In genomic region chr22:22928666-22929380, GRCh38 we compare ENCODE assay signal across 9 cellular contexts. TPM values are rescaled to one million over a fixed set of nuclear protein-coding genes. Genes with fewer than 3 reads are reported as not detected.
DNase-seq lines count a peak whose midpoint lies in the region; ATAC-seq and TF ChIP-seq lines count a peak whose summit lies in the region.
"Had no signal": no experiment of that assay in that cellular context is flagged by ENCODE, and none has a peak within 500 bp of the region (broad histone marks: within the 10 kb centered on the region; RNA-seq: fewer than 3 reads in every experiment).

No MANE protein-coding gene starts in this region.

- H3K79me2 ChIP-seq in HCT116 (ENCODE audit: insufficient read depth, low read length) (no peaks in the 10 kb centered on the region), MM.1S (ENCODE audit: low read length) (peaks cover 55% of the 10 kb centered on the region)

- RAD21 ChIA-PET in HCT116 (lab: Charles Lee; ENCODE audit: low non-redundant PET in 1 of 2, low total read pairs in 2 of 2, uncharacterized antibody in 2 of 2, unreplicated experiment in 2 of 2), result no interaction called here

- TF ChIP-seq POLR2A in HCT116 (IDR thresholded peaks at IDR 0.05; ENCODE audit: borderline replicate concordance, extremely low read depth, insufficient read depth, insufficient read length), result no peak

- CTCF ChIA-PET in HCT116 (lab: Charles Lee), result interaction anchor here (1.2 kb wide), 1 partner anchor 52 kb away, joined by 3 read pairs; no protein-coding TSS in a partner anchor

- H3K27ac ChIP-seq in HCT116 (ENCODE audit: low read depth, low read length) (no peak overlapping the region), MM.1S (ENCODE audit: low read length) (peak overlapping the region; percentile 99)
- H3K27ac ChIP-seq: 22Rv1 had no signal

- peaks cover 23% of the 10 kb centered on the region for H3K4me1 Mint-ChIP-seq in activated T-helper 2 cell treated with anti-CD3 and anti-CD28 coated beads, Interferon-gamma antibody, Interleukin-2, Interleukin-4, amounts not matched to agents 10 μg/mL and 5 μg/mL and 100 μg/mL, durations not matched to agents 14 hours and 24 hours and 36 hours (ENCODE audit: low read depth)
- peaks cover 80 to 100% (median 99%) of the 10 kb centered on the region in 3 donors for H3K4me1 Mint-ChIP-seq in naive B cell

- H3F3A ChIP-seq in MM.1S (ENCODE audit: insufficient read depth, low read length), result peaks cover 50% of the 10 kb centered on the region

- H3K27me3 ChIP-seq in HCT116 (ENCODE audit: insufficient read depth, low read length) (no peaks in the 10 kb centered on the region), MM.1S (replicated peaks; ENCODE audit: insufficient read depth, low read length) (no peaks in the 10 kb centered on the region)

- H3K36me3 ChIP-seq in HCT116 (ENCODE audit: control insufficient read depth in 1 of 2, insufficient read depth in 2 of 2, low read length in 2 of 2), result no peaks in the 10 kb centered on the region
- H3K36me3 ChIP-seq in MM.1S (replicated peaks; ENCODE audit: insufficient read depth, low read length), result no peaks in the 10 kb centered on the region

- no peak overlapping the region for H3K4me3 Mint-ChIP-seq in activated T-helper 2 cell treated with anti-CD3 and anti-CD28 coated beads, Interferon-gamma antibody, Interleukin-2, Interleukin-4, amounts not matched to agents 10 μg/mL and 5 μg/mL and 100 μg/mL, durations not matched to agents 14 hours and 24 hours and 36 hours (ENCODE audit: low read depth)
- peak overlapping the region; percentile 31 to 90 (median 84) for H3K4me3 Mint-ChIP-seq in naive B cell

- peak overlapping the region; percentile 53 for H3K4me2 ChIP-seq in HCT116 (ENCODE audit: low read length)
- peak overlapping the region; percentile 76 for H3K4me2 ChIP-seq in MM.1S (ENCODE audit: low read depth, low read length)

- TF ChIP-seq CTCF in HCT116 (IDR thresholded peaks at IDR 0.05 in 2 of 3, conservative IDR thresholded peaks at IDR 0.05 in 1 of 3; ENCODE audit: borderline replicate concordance in 1 of 3, insufficient read depth in 1 of 3, low read depth in 2 of 3, low read length in 2 of 3) (no peak), MM.1S (IDR thresholded peaks at IDR 0.05; ENCODE audit: low read length) (no peak)

- no peaks in the 10 kb centered on the region for H3K9me3 Mint-ChIP-seq in activated T-helper 2 cell treated with anti-CD3 and anti-CD28 coated beads, Interferon-gamma antibody, Interleukin-2, Interleukin-4, amounts not matched to agents 10 μg/mL and 5 μg/mL and 100 μg/mL, durations not matched to agents 14 hours and 24 hours and 36 hours
- H3K9me3 Mint-ChIP-seq in naive B cell, result no peaks in the 10 kb centered on the region

- peak; percentile 67 for DNase-seq in NK-92 treated with Interleukin-12 subunit alpha and Interleukin-12 subunit beta, amount 100 ng/mL, for 24 hours (lab: John Stamatoyannopoulos, UW)
- DNase-seq in NK-92 (lab: John Stamatoyannopoulos, UW; ENCODE audit: unreplicated experiment) (no peak), HCT116 (ENCODE audit: low read depth, low spot score) (no peak), MM.1S (peak; percentile 100), naive B cell (peak; percentile 97), middle frontal gyrus (ENCODE audit: extremely low spot score, low spot score) (no peak), T1000 (lab: John Stamatoyannopoulos, UW) (no peak)
- peak; percentile 72 for DNase-seq in activated T-helper 2 cell treated with anti-CD3 and anti-CD28 coated beads, Interferon-gamma antibody, Interleukin-2, Interleukin-4, amounts not matched to agents 10 μg/mL and 5 μg/mL and 100 μg/mL, durations not matched to agents 14 hours and 24 hours and 36 hours (ENCODE audit: low spot score)

- BruUV-seq in HCT116 (replicated peaks; lab: Mats Ljungman, UMichigan), result no TSS peak

- intact Hi-C loops in HCT116 (cut with micrococcal nuclease), result no loop called here
- intact Hi-C loops in activated T-helper 2 cell treated with anti-CD3 and anti-CD28 coated beads, Interferon-gamma antibody, Interleukin-2, Interleukin-4, amounts not matched to agents 10 μg/mL and 5 μg/mL and 100 μg/mL, durations not matched to agents 14 hours and 24 hours and 36 hours (cut with micrococcal nuclease), result no loop called here

- H3K4me3 ChIP-seq in HCT116 (replicated peaks in 1 of 2; ENCODE audit: low read depth in 1 of 2, low read length in 2 of 2) (no peak overlapping the region), MM.1S (ENCODE audit: low read length) (peak overlapping the region; percentile 31; the same call in 1 of the 2 replicates)

- H4K20me1 ChIP-seq in HCT116 (ENCODE audit: insufficient read depth) (no peaks in the 10 kb centered on the region), MM.1S (ENCODE audit: insufficient read depth, low read length) (no peaks in the 10 kb centered on the region)

- ATAC-seq in HCT116, result peak; percentile 63
- ATAC-seq in naive B cell (ENCODE audit: low read depth in 2 of 2), result peak; percentile 92 to 93

- H2AFZ ChIP-seq in HCT116 (ENCODE audit: low read depth, low read length, poor library complexity, severe bottlenecking) (no peak overlapping the region), MM.1S (ENCODE audit: low read length) (no peak overlapping the region)

- H3K9ac ChIP-seq in HCT116 (ENCODE audit: low read length) (no peak overlapping the region), MM.1S (ENCODE audit: low read length) (peak overlapping the region; percentile 93)

- H3K4me1 ChIP-seq in HCT116 (ENCODE audit: control insufficient read depth in 1 of 2, insufficient read depth in 2 of 2, low read length in 2 of 2) (peaks cover 0 to 11% of the 10 kb centered on the region in 2 experiments; a peak in 2 of 4 replicates), MM.1S (ENCODE audit: low read length) (peaks cover 81% of the 10 kb centered on the region)

- H3K9me3 ChIP-seq in HCT116 (ENCODE audit: control insufficient read depth in 1 of 2, insufficient read depth in 1 of 2, low read depth in 1 of 2, low read length in 2 of 2), result no peaks in the 10 kb centered on the region
- H3K9me3 ChIP-seq in MM.1S (replicated peaks; ENCODE audit: insufficient read depth, low read length), result no peaks in the 10 kb centered on the region

- no peaks in the 10 kb centered on the region for H3K36me3 Mint-ChIP-seq in activated T-helper 2 cell treated with anti-CD3 and anti-CD28 coated beads, Interferon-gamma antibody, Interleukin-2, Interleukin-4, amounts not matched to agents 10 μg/mL and 5 μg/mL and 100 μg/mL, durations not matched to agents 14 hours and 24 hours and 36 hours (ENCODE audit: low read depth)
- no peaks in the 10 kb centered on the region for H3K36me3 Mint-ChIP-seq in naive B cell

- H3K9me2 ChIP-seq in HCT116 (ENCODE audit: insufficient read depth) (no peaks in the 10 kb centered on the region), MM.1S (replicated peaks; ENCODE audit: insufficient read depth, low read length) (no peaks in the 10 kb centered on the region)

- H3K27me3 Mint-ChIP-seq in activated T-helper 2 cell treated with anti-CD3 and anti-CD28 coated beads, Interferon-gamma antibody, Interleukin-2, Interleukin-4, amounts not matched to agents 10 μg/mL and 5 μg/mL and 100 μg/mL, durations not matched to agents 14 hours and 24 hours and 36 hours (ENCODE audit: low read depth), result no peaks in the 10 kb centered on the region
- H3K27me3 Mint-ChIP-seq in naive B cell, result no peaks in the 10 kb centered on the region

- peak overlapping the region; percentile 50 for H3K27ac Mint-ChIP-seq in activated T-helper 2 cell treated with anti-CD3 and anti-CD28 coated beads, Interferon-gamma antibody, Interleukin-2, Interleukin-4, amounts not matched to agents 10 μg/mL and 5 μg/mL and 100 μg/mL, durations not matched to agents 14 hours and 24 hours and 36 hours
- peak overlapping the region; percentile 99 to 100 (median 100) for H3K27ac Mint-ChIP-seq in naive B cell

- POLR2A ChIA-PET in HCT116 (lab: Charles Lee), result no interaction called here

- TF ChIP-seq RAD21 in HCT116 (IDR thresholded peaks at IDR 0.05; ENCODE audit: low read depth), result no peak

TF ChIP-seq in HCT116, 20 proteins besides CTCF, POLR2A, EP300 and RAD21:
- TF ChIP-seq EZH2 (IDR thresholded peaks at IDR 0.05) (no peak), JUND (IDR thresholded peaks at IDR 0.05) (no peak), ELF1 (IDR thresholded peaks at IDR 0.05; ENCODE audit: borderline replicate concordance, low read depth) (no peak), YY1 (IDR thresholded peaks at IDR 0.05; ENCODE audit: extremely low read depth, insufficient replicate concordance, low read depth, low read length) (no peak), SP1 (IDR thresholded peaks at IDR 0.05; ENCODE audit: low read depth) (no peak), SRF (IDR thresholded peaks at IDR 0.05; ENCODE audit: low read depth) (no peak), CBX3 (IDR thresholded peaks at IDR 0.05; ENCODE audit: low read depth) (no peak), ZNF274 (IDR thresholded peaks at IDR 0.05; ENCODE audit: low read depth, low read length) (no peak), FOSL1 (IDR thresholded peaks at IDR 0.05; ENCODE audit: low read depth) (no peak), EGR1 (IDR thresholded peaks at IDR 0.05; ENCODE audit: low read depth) (no peak), MAX (IDR thresholded peaks at IDR 0.05) (no peak)

RNA-seq across cellular contexts. Expression of gene IGLL5, which starts 41.2 kb away (rescaled TPM):
- not detected for total RNA-seq in HCT116 (2021; ENCODE audit: unreplicated experiment)
- polyA plus RNA-seq in HCT116 (2012), result not detected in 2 replicates
- total RNA-seq in activated T-helper 2 cell treated with anti-CD3 and anti-CD28 coated beads, Interferon-gamma antibody, Interleukin-2, Interleukin-4, amounts not matched to agents 10 μg/mL and 5 μg/mL and 100 μg/mL, durations not matched to agents 14 hours and 24 hours and 36 hours, result not detected in 2 replicates
- 100 to 1,000 TPM; 233 to 640 (median 475) TPM for polyA plus RNA-seq in naive B cell (ENCODE audit: low read depth in 6 of 6)

Comparison
In these comparisons a context has a peak if more than half of its experiments do, and no peak if none do; other contexts are left out.
1. DNase-seq: peak in NK-92 treated with Interleukin-12 subunit alpha and Interleukin-12 subunit beta, amount 100 ng/mL, for 24 hours (single experiment), MM.1S (single experiment), activated T-helper 2 cell treated with anti-CD3 and anti-CD28 coated beads, Interferon-gamma antibody, Interleukin-2, Interleukin-4, amounts not matched to agents 10 μg/mL and 5 μg/mL and 100 μg/mL, durations not matched to agents 14 hours and 24 hours and 36 hours (single experiment) and naive B cell (single experiment); none in NK-92 (single experiment), HCT116 (single experiment), middle frontal gyrus (single experiment) and T1000 (single experiment).